8 cellular contexts compared by ENCODE assay signal in the genomic region with DNA sequence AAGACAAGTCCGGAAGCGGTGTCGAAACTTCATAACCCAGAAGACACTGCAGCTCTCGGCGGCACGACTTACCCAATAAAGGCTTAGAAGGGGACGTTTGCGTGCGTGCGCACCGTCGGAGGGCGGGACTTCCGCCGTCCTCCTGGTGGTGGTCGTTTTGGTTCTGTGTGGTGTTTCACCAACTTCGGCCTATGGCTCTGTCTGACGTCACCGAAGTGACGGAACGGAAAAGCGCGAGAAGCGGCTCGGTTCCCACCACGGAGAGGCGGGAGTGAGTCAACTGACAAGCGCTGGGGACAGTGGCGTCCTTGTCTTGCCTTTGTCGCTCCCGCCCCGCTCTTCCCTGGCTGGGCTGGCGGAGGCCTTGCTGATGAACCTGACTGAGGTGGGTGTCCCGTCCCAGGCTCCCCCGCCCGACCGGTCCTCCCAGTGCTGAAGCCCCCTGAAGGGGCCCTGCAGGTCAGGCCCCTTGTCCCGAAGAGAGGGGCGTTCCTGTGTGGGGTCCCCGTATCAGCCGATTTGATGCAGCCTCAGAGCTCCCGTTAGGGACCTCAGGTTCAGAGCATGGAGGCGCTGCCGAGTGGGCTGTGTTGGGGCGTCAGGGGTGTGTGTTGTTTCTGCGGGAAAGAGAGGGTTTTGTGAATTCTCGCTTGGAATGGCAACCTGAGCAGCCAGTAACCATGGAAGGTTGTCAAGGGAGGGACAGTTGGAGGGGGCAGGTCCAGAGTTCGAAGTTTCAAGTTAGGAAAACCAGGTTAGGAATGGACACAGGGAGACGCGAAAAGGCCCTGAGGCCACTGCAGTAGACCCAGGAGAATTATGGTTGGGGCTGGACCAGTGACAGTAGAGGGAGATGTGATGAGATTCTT. TPM values are rescaled to one million over a fixed set of nuclear protein-coding genes. Genes with fewer than 3 reads are reported as not detected.
A peak's percentile ranks its signal among the peaks of the same experiment; 100 is the strongest.
DNase-seq lines count a peak whose midpoint lies in the region; ATAC-seq, FAIRE-seq and TF ChIP-seq lines count a peak whose summit lies in the region.

ZNF548 (plus strand) TSS at position 125 of the 869 bp plus-strand sequence; CDS start at position 371, 246 bp downstream.

- peaks cover 0 to 4% of the 10 kb centered on the region in 2 experiments for H3K36me3 ChIP-seq in keratinocyte (ENCODE audit: control insufficient read depth in 2 of 2, extremely low read depth in 1 of 2, insufficient read depth in 2 of 2, low read length in 2 of 2)

- FAIRE-seq in keratinocyte (lab: Jason Lieb, UNC), result peak; percentile 97

- no peaks in the 10 kb centered on the region for H3K9me3 ChIP-seq in keratinocyte (ENCODE audit: control insufficient read depth, low read depth, low read length)

- H3K4me1 ChIP-seq in keratinocyte (ENCODE audit: control insufficient read depth, extremely low read depth, insufficient read depth, low read length), result no peaks in the 10 kb centered on the region

- DNase-seq in AML-193 (lab: John Stamatoyannopoulos, UW), result peak; percentile 92 to 94
- peak; percentile 91 for DNase-seq in NCI-H460 (ENCODE audit: extremely low read depth, low read depth)
- DNase-seq in activated CD4-positive, CD25-positive, alpha-beta regulatory T cell treated with anti-CD3 and anti-CD28 coated beads, Interleukin-2, amount 50 U/mL, for 72 hours, result peak; percentile 91
- DNase-seq in cerebellar nuclear complex (lab: John Stamatoyannopoulos, UW), result peak; percentile 99
- peak; percentile 77 for DNase-seq in keratinocyte (ENCODE audit: low read depth, low spot score)
- DNase-seq in stimulated activated CD4-positive, alpha-beta T cell treated with anti-CD3 and anti-CD28 coated beads, Interleukin-15, amount 100 ng/mL, for 1 hour (ENCODE audit: low read depth in 1 of 2, low spot score in 1 of 2), result peak; percentile 93 to 94

- peak within 1 kb of the TSS; percentile 82 for H3K27ac ChIP-seq in keratinocyte (ENCODE audit: control insufficient read depth, insufficient read depth, low read length)

- H3K9ac ChIP-seq in keratinocyte (ENCODE audit: control insufficient read depth, extremely low read depth, insufficient read depth, low read length), result peak within 1 kb of the TSS; percentile 84

- no peaks in the 10 kb centered on the region for H3K27me3 ChIP-seq in keratinocyte (ENCODE audit: control insufficient read depth, extremely low read depth, insufficient read depth, low read length)

- H3K79me2 ChIP-seq in keratinocyte (ENCODE audit: control insufficient read depth, insufficient read depth, low read length), result peaks cover 41% of the 10 kb centered on the region

- peak within 1 kb of the TSS; percentile 61 for H2AFZ ChIP-seq in keratinocyte (ENCODE audit: control insufficient read depth, low read length)

- peak within 1 kb of the TSS; percentile 78 to 95 (median 83) for H3K4me3 ChIP-seq in keratinocyte (ENCODE audit: control insufficient read depth in 2 of 3, extremely low read depth in 1 of 3, insufficient read depth in 2 of 3, low read depth in 1 of 3, low read length in 3 of 3)

- ATAC-seq in GM19035 (IDR thresholded peaks at IDR 0.05; ENCODE audit: unreplicated experiment) (peak; percentile 98), HG03354 (IDR thresholded peaks at IDR 0.05; ENCODE audit: poor library complexity, severe bottlenecking, unreplicated experiment) (peak; percentile 98)

- peak in 2 of 3 experiments; percentile 12 to 25 for TF ChIP-seq CTCF in keratinocyte (optimal IDR thresholded peaks at IDR 0.05 in 1 of 3, IDR thresholded peaks at IDR 0.05 in 1 of 3, conservative IDR thresholded peaks at IDR 0.05 in 1 of 3; ENCODE audit: extremely low read depth in 1 of 3, insufficient read depth in 2 of 3, low read length in 3 of 3)

- H4K20me1 ChIP-seq in keratinocyte (ENCODE audit: control insufficient read depth, extremely low read depth, insufficient read depth, low read length), result no peaks in the 10 kb centered on the region

- H3K9me1 ChIP-seq in keratinocyte (ENCODE audit: control insufficient read depth, extremely low read depth, insufficient read depth, low read length), result no peaks in the 10 kb centered on the region

- peak within 1 kb of the TSS; percentile 91 for H3K4me2 ChIP-seq in keratinocyte (ENCODE audit: control insufficient read depth, extremely low read depth, insufficient read depth, low read depth, low read length)

- dilution Hi-C loops in keratinocyte (cut with MboI; ENCODE audit: extremely low pct_ligation_motif_present, low sequenced_read_pairs), result no loop called here

RNA-seq across cellular contexts. Expression of gene ZNF548, which starts in this region (rescaled TPM):
- total RNA-seq in NCI-H460 (2014; rRNA removed; shearing (Covaris generic)), result 9.4 and 10.6 TPM in 2 replicates
- polyA plus RNA-seq in NCI-H460 (2014; cell fraction: nucleus; rRNA removed), result 6.9 and 7.5 TPM in 2 replicates
- polyA plus RNA-seq in keratinocyte, result 8.5 to 11.4 TPM (median 10.8 TPM) in 3 replicates
- polyA plus RNA-seq in keratinocyte (2011; ENCODE audit: low read depth), result 2.6 TPM
- 5.1 and 7.8 TPM in 2 replicates for polyA plus RNA-seq in keratinocyte (2011; cell fraction: cytosol; rRNA removed)
- polyA plus RNA-seq in keratinocyte (2011; cell fraction: nucleus; rRNA removed), result 15.2 and 15.9 TPM in 2 replicates
- 5.0 and 7.0 TPM in 2 replicates for polyA plus RNA-seq in keratinocyte (2012; ENCODE audit: low replicate concordance)
- polyA minus RNA-seq in keratinocyte, result 11.5 to 24.2 TPM (median 18.5 TPM) in 3 replicates
- 5.4 TPM for polyA minus RNA-seq in keratinocyte (2011; cell fraction: cytosol; rRNA and poly(A)+ RNA removed)
- 8.4 and 16.6 TPM in 2 replicates for polyA minus RNA-seq in keratinocyte (2011; cell fraction: nucleus; rRNA and poly(A)+ RNA removed)

Comparison
In these comparisons a context has a peak if more than half of its experiments do, and no peak if none do; other contexts are left out.
1. Peak in every context shown above with its lines: DNase-seq, ATAC-seq, H3K4me3 ChIP-seq and H3K27ac ChIP-seq.